1 cellular context compared by ENCODE assay signal in genomic region chr11:114400222-114400973, GRCh38.
A peak's percentile ranks its signal among the peaks of the same experiment; 100 is the strongest.
TF ChIP-seq lines count a peak whose summit lies in the region.

Gene C11orf71 (minus strand): TSS chr11:114400511. CDS start chr11:114400331, 180 bp downstream.
Gene RBM7 (plus strand): TSS chr11:114400666. CDS start chr11:114400672, 6 bp downstream.

TF ChIP-seq in HepG2, 621 proteins besides CTCF, POLR2A, EP300 and RAD21 (continued from another document and continues in another):
- TF ChIP-seq ZNF256 (CRISPR knock-in tag; conservative IDR thresholded peaks at IDR 0.05) (peak; percentile 88), HMG20B (CRISPR knock-in tag; conservative IDR thresholded peaks at IDR 0.05) (no peak; the same call in 1 of the 2 replicates), ZHX2 (IDR thresholded peaks at IDR 0.05; ENCODE audit: low read depth) (peak; percentile 86), ZHX2 (CRISPR knock-in tag; IDR thresholded peaks at IDR 0.05; ENCODE audit: borderline replicate concordance) (no peak; the same call in 1 of the 2 replicates), KDM2A (CRISPR knock-in tag; IDR thresholded peaks at IDR 0.05; ENCODE audit: borderline replicate concordance, low read depth) (peak; percentile 79; the same call in 1 of the 2 replicates), ZNF784 (CRISPR knock-in tag; IDR thresholded peaks at IDR 0.05; ENCODE audit: borderline replicate concordance) (no peak; the same call in 1 of the 2 replicates), PAWR (CRISPR knock-in tag; IDR thresholded peaks at IDR 0.05; ENCODE audit: borderline replicate concordance) (no peak), ZBTB2 (CRISPR knock-in tag; IDR thresholded peaks at IDR 0.05; ENCODE audit: low read depth) (no peak), ATF7-NPFF (CRISPR knock-in tag; IDR thresholded peaks at IDR 0.05; ENCODE audit: low read depth) (peak; percentile 74), NFE2L1 (CRISPR knock-in tag; IDR thresholded peaks at IDR 0.05; ENCODE audit: borderline replicate concordance) (peak; percentile 98; the same call in 1 of the 2 replicates), CSRNP1 (CRISPR knock-in tag; IDR thresholded peaks at IDR 0.05) (no peak; the same call in 1 of the 2 replicates), ZBTB3 (CRISPR knock-in tag; IDR thresholded peaks at IDR 0.05; ENCODE audit: borderline replicate concordance, low read depth) (no peak), UBTF (CRISPR knock-in tag; IDR thresholded peaks at IDR 0.05) (peak; percentile 95), AHDC1 (CRISPR knock-in tag; IDR thresholded peaks at IDR 0.05; ENCODE audit: borderline replicate concordance) (0 out of 2 replicates have a peak, but pooled peaks have one; percentile 43), ZBTB37 (CRISPR knock-in tag; IDR thresholded peaks at IDR 0.05) (no peak), MNT (IDR thresholded peaks at IDR 0.05) (peak; percentile 58), ZNF614 (CRISPR knock-in tag; IDR thresholded peaks at IDR 0.05; ENCODE audit: borderline replicate concordance) (0 out of 2 replicates have a peak, but pooled peaks have one; percentile 12), HNRNPH1 (optimal IDR thresholded peaks at IDR 0.05; ENCODE audit: low read depth, low read length) (peak; percentile 12), SOX5 (CRISPR knock-in tag; IDR thresholded peaks at IDR 0.05; ENCODE audit: borderline replicate concordance) (no peak), ZXDC (CRISPR knock-in tag; IDR thresholded peaks at IDR 0.05) (no peak), TFDP1 (CRISPR knock-in tag; IDR thresholded peaks at IDR 0.05; ENCODE audit: borderline replicate concordance) (no peak; the same call in 1 of the 2 replicates)
